In the genomic region with DNA sequence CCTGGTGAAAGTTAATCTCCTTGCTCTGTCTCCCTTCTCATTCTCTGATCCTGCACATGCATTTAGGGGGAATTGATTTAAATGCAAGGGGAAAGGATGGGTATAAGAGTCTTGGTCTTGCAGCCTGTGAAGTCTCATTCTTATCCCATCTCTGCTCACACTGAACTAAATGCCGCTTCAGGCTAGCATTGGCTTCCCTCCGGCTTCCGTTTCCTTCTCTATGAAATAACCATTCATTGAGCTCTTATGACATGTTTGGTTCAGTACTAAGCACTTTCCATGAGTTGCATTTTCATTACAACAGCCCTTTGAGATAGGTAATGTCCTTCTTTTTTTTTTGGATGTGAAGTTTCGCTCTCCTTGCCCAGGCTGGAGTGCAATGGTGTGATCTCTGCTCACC, we compare ENCODE assay signal across 12 cellular contexts. TPM values are rescaled to one million over a fixed set of nuclear protein-coding genes. Genes with fewer than 3 reads are reported as not detected.
DNase-seq lines count a peak whose midpoint lies in the region; ATAC-seq, FAIRE-seq and TF ChIP-seq lines count a peak whose summit lies in the region.
"Had no signal": no experiment of that assay in that cellular context is flagged by ENCODE, and none has a peak within 500 bp of the region (broad histone marks: within the 10 kb centered on the region; RNA-seq: fewer than 3 reads in every experiment).

No MANE protein-coding gene starts in this region.

- no peak overlapping the region for H3K4me2 ChIP-seq in MM.1S (ENCODE audit: low read depth, low read length)

- WGBS in right cardiac atrium, result 76% methylated on average over 4 of the region's 4 CpGs
- 84 to 88% methylated on average over 4 of the region's 4 CpGs for WGBS in esophagus, 2 donors
- 48 to 61% methylated on average over 4 of the region's 4 CpGs for WGBS in aorta, 2 donors

- no peak for TF ChIP-seq CTCF in gastrocnemius medialis (IDR thresholded peaks at IDR 0.05 in 4 of 5, conservative IDR thresholded peaks at IDR 0.05 in 1 of 5)
- no peak for TF ChIP-seq CTCF in MM.1S (IDR thresholded peaks at IDR 0.05; ENCODE audit: low read length)

- no peaks in the 10 kb centered on the region for H3K9me2 ChIP-seq in MM.1S (replicated peaks; ENCODE audit: insufficient read depth, low read length)

- no peaks in the 10 kb centered on the region for H3F3A ChIP-seq in MM.1S (ENCODE audit: insufficient read depth, low read length)

- H3K9me3 ChIP-seq in right cardiac atrium (ENCODE audit: control insufficient read depth, low read length) (no peaks in the 10 kb centered on the region), esophagus (ENCODE audit: control insufficient read depth in 2 of 2, insufficient read depth in 1 of 2, low read depth in 1 of 2, low read length in 1 of 2) (no peaks in the 10 kb centered on the region), gastrocnemius medialis (no peaks in the 10 kb centered on the region), aorta (ENCODE audit: control insufficient read depth, low read length) (no peaks in the 10 kb centered on the region), MM.1S (replicated peaks; ENCODE audit: insufficient read depth, low read length) (no peaks in the 10 kb centered on the region)

- H3K27me3 ChIP-seq in right cardiac atrium (ENCODE audit: control insufficient read depth, insufficient read depth) (no peaks in the 10 kb centered on the region), esophagus (ENCODE audit: control insufficient read depth in 1 of 2, insufficient read depth in 2 of 2, low read length in 2 of 2) (no peaks in the 10 kb centered on the region), gastrocnemius medialis (no peaks in the 10 kb centered on the region), aorta (ENCODE audit: control insufficient read depth in 1 of 2, insufficient read depth in 2 of 2, low read length in 1 of 2) (no peaks in the 10 kb centered on the region), MM.1S (replicated peaks; ENCODE audit: insufficient read depth, low read length) (peaks cover 25% of the 10 kb centered on the region)

- H4K20me1 ChIP-seq in MM.1S (ENCODE audit: insufficient read depth, low read length), result no peaks in the 10 kb centered on the region

- no peak for DNase-seq in right cardiac atrium
- DNase-seq in cardiac septum (ENCODE audit: low spot score), result no peak
- no peak for DNase-seq in gastrocnemius medialis
- no peak for DNase-seq in aorta
- DNase-seq in MM.1S, result no peak
- no peak for DNase-seq in GM12892 (ENCODE audit: insufficient read length)
- DNase-seq in C1 segment of cervical spinal cord (lab: John Stamatoyannopoulos, UW), result no peak

- H2AFZ ChIP-seq in MM.1S (ENCODE audit: low read length), result no peak overlapping the region
- H2AFZ ChIP-seq: parathyroid adenoma had no signal

- no peaks in the 10 kb centered on the region for H3K79me2 ChIP-seq in MM.1S (ENCODE audit: low read length)

- FAIRE-seq in GM12892 (lab: Jason Lieb, UNC), result no peak
- FAIRE-seq: H1 had no signal

- TF ChIP-seq POLR2A in gastrocnemius medialis (IDR thresholded peaks at IDR 0.05), result no peak
- TF ChIP-seq POLR2A in GM12892 (IDR thresholded peaks at IDR 0.05; ENCODE audit: low read depth, low read length), result no peak

- H3K27ac ChIP-seq in right cardiac atrium (ENCODE audit: low read length) (no peak overlapping the region), esophagus (ENCODE audit: low read depth in 2 of 2, low read length in 1 of 2) (no peak overlapping the region), gastrocnemius medialis (peak overlapping the region; percentile 94 to 99 (median 96)), aorta (ENCODE audit: low read depth in 1 of 2, low read length in 2 of 2) (peak overlapping the region in 1 of 2 donors; percentile 35), MM.1S (ENCODE audit: low read length) (no peak overlapping the region)
- H3K27ac ChIP-seq: parathyroid adenoma had no signal

- peaks cover 57% of the 10 kb centered on the region for H3K4me1 ChIP-seq in right cardiac atrium (ENCODE audit: control insufficient read depth, insufficient read depth, low read length)
- H3K4me1 ChIP-seq in esophagus (ENCODE audit: control insufficient read depth in 2 of 2, insufficient read depth in 2 of 2, low read length in 1 of 2), result peaks cover 5 to 16% of the 10 kb centered on the region in 2 donors
- peaks cover 64 to 77% of the 10 kb centered on the region in 2 donors for H3K4me1 ChIP-seq in gastrocnemius medialis
- peaks cover 3% of the 10 kb centered on the region in 2 donors for H3K4me1 ChIP-seq in aorta (ENCODE audit: control insufficient read depth in 1 of 2, insufficient read depth in 2 of 2, low read length in 2 of 2)
- no peaks in the 10 kb centered on the region for H3K4me1 ChIP-seq in MM.1S (ENCODE audit: low read length)
- H3K4me1 ChIP-seq: parathyroid adenoma had no signal

- in situ Hi-C loops in gastrocnemius medialis (cut with MboI; ENCODE audit: low sequenced_read_pairs in 4 of 4), result loop anchor here in 3 of 4 donors (5.0 to 10.0 kb wide), 3 partner anchors 110 to 120 kb away; no protein-coding TSS in a partner anchor

- H3K36me3 ChIP-seq in esophagus (ENCODE audit: control insufficient read depth in 2 of 2, insufficient read depth in 2 of 2, low read length in 1 of 2) (peaks cover 0 to 25% of the 10 kb centered on the region in 2 donors), gastrocnemius medialis (peaks cover 0 to 66% of the 10 kb centered on the region in 2 donors), aorta (ENCODE audit: control insufficient read depth in 1 of 2, insufficient read depth in 2 of 2, low read length in 1 of 2) (peaks cover 5 to 19% of the 10 kb centered on the region in 2 donors), MM.1S (replicated peaks; ENCODE audit: insufficient read depth, low read length) (no peaks in the 10 kb centered on the region)

- H3K4me3 ChIP-seq in right cardiac atrium (ENCODE audit: low read length) (peak overlapping the region; percentile 38), esophagus (ENCODE audit: low read depth in 1 of 2, low read length in 2 of 2) (peak overlapping the region; percentile 9 to 37), gastrocnemius medialis (peak overlapping the region; percentile 68 to 100 (median 82)), aorta (ENCODE audit: low read length in 2 of 2) (peak overlapping the region; percentile 58 to 64), MM.1S (ENCODE audit: low read length) (no peak overlapping the region)

- ATAC-seq in right cardiac atrium (no peak), gastrocnemius medialis (no peak), aorta (ENCODE audit: low FRiP score) (no peak)
- ATAC-seq: activated CD4-positive, CD25-positive, alpha-beta regulatory T cell treated with anti-CD3 and anti-CD28 coated beads, Interleukin-2, amount 50 U/mL, for 24 hours had no signal

- no peak overlapping the region for H3K9ac ChIP-seq in MM.1S (ENCODE audit: low read length)
- H3K9ac ChIP-seq: parathyroid adenoma had no signal

- intact Hi-C loops in right cardiac atrium (cut with DNase I) (loop anchor here in 2 of 4 donors (5.0 to 10.0 kb wide), 2 partner anchors 37 to 120 kb away; no protein-coding TSS in a partner anchor), cardiac septum (cut with DNase I) (no loop called here), gastrocnemius medialis (cut with DNase I; ENCODE audit: low total_unique reads) (no loop called here), aorta (cut with DNase I) (no loop called here)

RNA-seq across cellular contexts. Expression of gene ZBTB16, which starts 5.6 kb away (rescaled TPM):
- total RNA-seq in right cardiac atrium (10 to 100 TPM; 61.5 to 89.7 (median 79.4) TPM), cardiac septum (25.4 TPM), gastrocnemius medialis (100 to 1,000 TPM; 156 to 250 (median 196) TPM), aorta (100 to 1,000 TPM in 1 of 2 donors, 10 to 100 TPM in 1; 54.5 to 283 TPM)
- polyA plus RNA-seq in right cardiac atrium (49.8 TPM), esophagus (1 to 10 TPM; 4.6 to 9.6 TPM), aorta (10 to 100 TPM; 32.9 to 94.5 TPM)
- not detected for polyA plus RNA-seq in GM12892 (2012; ENCODE audit: missing spikeins)
- total RNA-seq: RPMI7951 had no signal

Comparison
In these comparisons a context has a peak if more than half of its experiments do, and no peak if none do; other contexts are left out.
1. H3K27ac ChIP-seq: peak in gastrocnemius medialis (4 of 4); none in right cardiac atrium (single experiment), esophagus (0 of 2) and MM.1S (single experiment).